In genomic region chr12:25866586-25867378, GRCh38 we compare ENCODE assay signal across 21 cellular contexts.
A peak's percentile ranks its signal among the peaks of the same experiment; 100 is the strongest.
DNase-seq lines count a peak whose midpoint lies in the region; ATAC-seq, FAIRE-seq and TF ChIP-seq lines count a peak whose summit lies in the region.
"Had no signal": no experiment of that assay in that cellular context is flagged by ENCODE, and none has a peak within 500 bp of the region (broad histone marks: within the 10 kb centered on the region; RNA-seq: fewer than 3 reads in every experiment).

No MANE protein-coding gene starts in this region.

- H3K4me3 ChIP-seq in mammary epithelial cell (replicated peaks in 1 of 3; ENCODE audit: insufficient read depth in 1 of 3, low read depth in 2 of 3, low read length in 3 of 3), result no peak overlapping the region
- H3K4me3 ChIP-seq in breast epithelium, result no peak overlapping the region
- no peak overlapping the region for H3K4me3 ChIP-seq in fibroblast of villous mesenchyme (ENCODE audit: low read depth, low read length)
- H3K4me3 ChIP-seq: lower lobe of right lung, PC-9, right atrium auricular region had no signal

- in situ Hi-C loops in mammary epithelial cell (cut with MboI; ENCODE audit: low sequenced_read_pairs in 2 of 2), result no loop called here

- no peaks in the 10 kb centered on the region for H3K4me1 ChIP-seq in mammary epithelial cell (ENCODE audit: insufficient read depth, low read length)
- H3K4me1 ChIP-seq in breast epithelium, result no peaks in the 10 kb centered on the region
- H3K4me1 ChIP-seq: lower lobe of right lung, right atrium auricular region had no signal

- H3K9me3 ChIP-seq in mammary epithelial cell (replicated peaks; ENCODE audit: insufficient read depth, low read length), result no peaks in the 10 kb centered on the region
- H3K9me3 ChIP-seq in breast epithelium, result no peaks in the 10 kb centered on the region
- H3K9me3 ChIP-seq: lower lobe of right lung had no signal

- H2AFZ ChIP-seq in mammary epithelial cell (ENCODE audit: low read depth, low read length), result peak overlapping the region; percentile 63
- H2AFZ ChIP-seq: PC-9 had no signal

- no peaks in the 10 kb centered on the region for H4K20me1 ChIP-seq in mammary epithelial cell (ENCODE audit: insufficient read depth, low read length)

- TF ChIP-seq CTCF in mammary epithelial cell (conservative IDR thresholded peaks at IDR 0.05 in 1 of 2, IDR thresholded peaks at IDR 0.05 in 1 of 2; ENCODE audit: extremely low read depth in 1 of 2, insufficient read depth in 1 of 2, low read depth in 1 of 2, low read length in 2 of 2), result no peak
- no peak for TF ChIP-seq CTCF in breast epithelium (IDR thresholded peaks at IDR 0.05)
- TF ChIP-seq CTCF in fibroblast of villous mesenchyme (IDR thresholded peaks at IDR 0.05; ENCODE audit: insufficient read depth, low read depth, low read length), result no peak

- TF ChIP-seq POLR2A in breast epithelium (IDR thresholded peaks at IDR 0.05), result no peak

- H3K4me2 ChIP-seq in mammary epithelial cell (ENCODE audit: insufficient read depth, low read depth, low read length), result no peak overlapping the region
- H3K4me2 ChIP-seq: PC-9 had no signal

- H3K27ac ChIP-seq in mammary epithelial cell (ENCODE audit: insufficient read depth, low read depth, low read length) (no peak overlapping the region), breast epithelium (no peak overlapping the region)
- H3K27ac ChIP-seq: lower lobe of right lung, PC-9, right atrium auricular region had no signal

- H3K79me2 ChIP-seq in mammary epithelial cell (ENCODE audit: insufficient read depth, low read length), result no peaks in the 10 kb centered on the region

- no TSS peak for BruUV-seq in mammary epithelial cell (replicated peaks; lab: Mats Ljungman, UMichigan)

- DNase-seq in mammary epithelial cell (peak; percentile 58), breast epithelium (ENCODE audit: low spot score in 2 of 2) (no peak), NCI-H82 treated with DMSO at 0.1 percent for 48 hours (lab: John Stamatoyannopoulos, UW; ENCODE audit: unreplicated experiment) (peak; percentile 89), fibroblast of villous mesenchyme (ENCODE audit: low read depth) (peak; percentile 81), urothelium cell line (ENCODE audit: low spot score) (no peak), NCI-H2171 (lab: John Stamatoyannopoulos, UW) (no peak)
- no peak for DNase-seq in effector CD8-positive, alpha-beta T cell (lab: John Stamatoyannopoulos, UW)
- DNase-seq: activated B cell treated with CpG ODN at 0.5 μM for 24 hours; activated CD4-positive, alpha-beta T cell treated with anti-CD3 and anti-CD28 coated beads, Interleukin-2, amount 50 U/mL, for 48 hours; activated gamma-delta T cell; C1 segment of cervical spinal cord; foreskin fibroblast; lower lobe of right lung; NCI-H1417 treated with DMSO at 0.1 percent for 48 hours; NCI-H748 treated with DMSO at 0.1 percent for 48 hours; PC-9 had no signal

- peak; percentile 27 for FAIRE-seq in urothelium cell line (lab: Jason Lieb, UNC)
- FAIRE-seq: A204.1, HepG2, islet of Langerhans had no signal

- H3K36me3 ChIP-seq in mammary epithelial cell (ENCODE audit: insufficient read depth, low read length), result no peaks in the 10 kb centered on the region
- H3K36me3 ChIP-seq in breast epithelium, result no peaks in the 10 kb centered on the region
- H3K36me3 ChIP-seq: lower lobe of right lung, right atrium auricular region had no signal

- dilution Hi-C loops in mammary epithelial cell (cut with HindIII; ENCODE audit: low sequenced_read_pairs), result no loop called here

- CTCF ChIA-PET in mammary epithelial cell (lab: Charles Lee; ENCODE audit: low non-redundant PET), result no interaction called here

- no peak overlapping the region for H3K9ac ChIP-seq in mammary epithelial cell (ENCODE audit: insufficient read depth, low read length)

- no peak for ATAC-seq in GM18511 (IDR thresholded peaks at IDR 0.05; ENCODE audit: unreplicated experiment)
- ATAC-seq: HepG2 had no signal

- intact Hi-C loops in mammary epithelial cell (cut with micrococcal nuclease) (no loop called here), breast epithelium (cut with DNase I; ENCODE audit: low total_unique reads) (no loop called here)

- WGBS in mammary epithelial cell (ENCODE audit: low coverage, missing lambda C conversion rate), result 67% methylated on average over 4 of the region's 6 CpGs

- no peaks in the 10 kb centered on the region for H3K27me3 ChIP-seq in mammary epithelial cell (ENCODE audit: insufficient read depth, low read length)
- no peaks in the 10 kb centered on the region for H3K27me3 ChIP-seq in breast epithelium
- H3K27me3 ChIP-seq: right atrium auricular region had no signal

Comparison
In these comparisons a context has a peak if more than half of its experiments do, and no peak if none do; other contexts are left out.
1. DNase-seq: peak in mammary epithelial cell (single experiment), NCI-H82 treated with DMSO at 0.1 percent for 48 hours (single experiment) and fibroblast of villous mesenchyme (single experiment); none in breast epithelium (0 of 2), urothelium cell line (single experiment), effector CD8-positive, alpha-beta T cell (single experiment) and NCI-H2171 (single experiment).